In the genomic region with DNA sequence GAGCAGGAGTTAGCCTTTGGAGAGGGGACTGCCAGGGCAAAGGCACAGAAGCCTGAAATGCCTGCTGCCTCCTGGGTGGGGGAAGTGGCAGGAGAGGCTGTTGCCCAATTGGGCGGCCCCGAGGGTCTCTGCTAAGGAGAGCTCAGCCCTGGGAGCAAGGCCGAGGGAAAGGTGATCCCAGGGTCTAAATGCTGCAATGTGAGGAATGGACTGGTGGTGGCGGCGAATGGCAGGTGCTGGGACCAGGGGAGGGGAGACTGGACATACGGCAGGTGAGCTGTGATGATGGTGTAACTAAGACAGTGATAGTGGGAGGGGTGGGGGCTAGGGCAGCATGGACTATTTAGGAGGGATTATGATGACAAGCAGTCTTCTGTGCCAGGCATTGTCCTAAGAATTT, we compare ENCODE assay signal across 1 cellular context.
TF ChIP-seq lines count a peak whose summit lies in the region.

No MANE protein-coding gene starts in this region.

TF ChIP-seq in GM23338, 12 proteins besides CTCF, POLR2A, EP300 and RAD21 (continued from another document):
- TF ChIP-seq ZNF462 (CRISPR knock-in tag; IDR thresholded peaks at IDR 0.05) (no peak), POLR2AphosphoS5 (IDR thresholded peaks at IDR 0.05; ENCODE audit: low read depth) (no peak), ZNF331 (CRISPR knock-in tag; IDR thresholded peaks at IDR 0.05; ENCODE audit: low read depth) (no peak), EZH2 (IDR thresholded peaks at IDR 0.05; ENCODE audit: low read depth, unreplicated experiment) (no peak), NANOG (IDR thresholded peaks at IDR 0.05; ENCODE audit: borderline replicate concordance) (no peak), CREB1 (CRISPR knock-in tag; IDR thresholded peaks at IDR 0.05; ENCODE audit: low read depth) (no peak), JUNB (IDR thresholded peaks at IDR 0.05; ENCODE audit: unreplicated experiment) (no peak), REST (IDR thresholded peaks at IDR 0.05; ENCODE audit: unreplicated experiment) (no peak), STAT1 (IDR thresholded peaks at IDR 0.05; ENCODE audit: unreplicated experiment) (no peak), ZNF114 (CRISPR knock-in tag; IDR thresholded peaks at IDR 0.05) (no peak)
